Comparison of ENCODE assay signal across 9 cellular contexts in the genomic region with DNA sequence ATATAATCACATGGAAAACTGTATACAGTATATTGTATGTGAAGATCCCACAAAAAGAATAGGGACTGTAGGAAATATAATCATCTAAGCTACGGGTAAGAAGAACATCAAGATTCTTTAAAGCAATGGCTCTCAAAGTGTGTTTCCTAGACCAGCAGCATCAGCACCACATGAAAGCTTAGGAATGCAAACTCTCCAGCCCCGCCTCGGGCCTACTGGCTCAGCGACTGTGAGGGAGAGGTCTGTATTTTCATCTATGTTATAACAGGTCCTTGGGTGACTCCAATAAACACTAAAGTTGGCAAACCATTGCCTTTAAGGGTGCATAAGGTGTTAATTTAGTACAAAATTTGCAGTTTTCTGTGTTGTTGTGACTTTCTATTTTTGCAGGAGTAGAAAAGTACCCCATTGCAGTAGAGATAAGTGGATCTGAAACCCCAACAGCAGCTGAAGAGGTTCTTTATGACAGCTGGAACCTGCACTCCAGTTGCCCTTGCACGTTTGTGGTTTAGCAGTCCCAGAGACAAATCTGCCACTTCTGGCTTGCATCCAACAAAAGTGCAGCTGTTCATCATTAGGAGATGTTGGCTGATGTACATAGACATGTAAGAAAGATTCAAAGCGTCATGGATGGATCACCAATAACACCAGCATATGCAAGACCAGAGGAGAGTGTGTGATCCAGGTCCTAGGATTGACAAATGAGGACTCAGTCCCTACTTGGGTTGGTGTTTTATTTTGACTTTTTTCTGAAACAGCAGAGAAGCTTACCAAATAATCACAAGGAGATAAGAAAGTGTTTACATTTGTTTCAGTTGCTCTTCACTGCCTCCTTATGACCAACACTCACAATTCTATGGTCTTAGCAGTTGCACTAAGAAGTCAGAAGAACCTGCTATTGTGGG. TPM values are rescaled to one million over a fixed set of nuclear protein-coding genes. Genes with fewer than 3 reads are reported as not detected.
DNase-seq lines count a peak whose midpoint lies in the region; ATAC-seq and TF ChIP-seq lines count a peak whose summit lies in the region.
"Had no signal": no experiment of that assay in that cellular context is flagged by ENCODE, and none has a peak within 500 bp of the region (broad histone marks: within the 10 kb centered on the region; RNA-seq: fewer than 3 reads in every experiment).

No MANE protein-coding gene starts in this region.

- peak; percentile 10 to 52 for DNase-seq in NCI-H446 (lab: John Stamatoyannopoulos, UW)
- DNase-seq in fibroblast of the conjunctiva (ENCODE audit: low read depth), result peak; percentile 54
- DNase-seq in GOT3 (lab: John Stamatoyannopoulos, UW), result no peak
- DNase-seq in osteocyte (ENCODE audit: extremely low spot score, unreplicated experiment), result no peak
- no peak for DNase-seq in stimulated activated CD4-positive, alpha-beta T cell treated with anti-CD3 and anti-CD28 coated beads, Interleukin-4, amount 100 ng/mL, for 1 hour

- peak; percentile 89 for ATAC-seq in GM18907 (IDR thresholded peaks at IDR 0.05; ENCODE audit: unreplicated experiment)
- ATAC-seq in HG03066 (IDR thresholded peaks at IDR 0.05; ENCODE audit: low read depth, unreplicated experiment), result peak; percentile 93

- no peaks in the 10 kb centered on the region for H4K20me1 ChIP-seq in BLaER1 treated with 17β-estradiol and CSF1 and Interleukin-3, amounts not matched to agents 10 nM and 100 nM

- peaks cover 6% of the 10 kb centered on the region for H3K9me3 Mint-ChIP-seq in osteocyte (ENCODE audit: unreplicated experiment)

- H3K36me3 Mint-ChIP-seq in osteocyte (ENCODE audit: unreplicated experiment), result peaks cover 5% of the 10 kb centered on the region
- H3K36me3 Mint-ChIP-seq: activated naive CD8-positive, alpha-beta T cell had no signal

- H3K4me3 Mint-ChIP-seq in osteocyte (ENCODE audit: unreplicated experiment), result no peak overlapping the region
- H3K4me3 Mint-ChIP-seq: activated naive CD8-positive, alpha-beta T cell had no signal

- no peak overlapping the region for H3K27ac Mint-ChIP-seq in osteocyte (ENCODE audit: unreplicated experiment)
- H3K27ac Mint-ChIP-seq: activated naive CD8-positive, alpha-beta T cell had no signal

- no peaks in the 10 kb centered on the region for H3K36me3 ChIP-seq in BLaER1 treated with 17β-estradiol and CSF1 and Interleukin-3, amounts not matched to agents 10 nM and 100 nM

- H3K9ac ChIP-seq in BLaER1 treated with 17β-estradiol and CSF1 and Interleukin-3, amounts not matched to agents 10 nM and 100 nM, result peak overlapping the region in 8 of 11 experiments; percentile 29 to 65 (median 55); a peak in 13 of 22 replicates

- peaks cover 11% of the 10 kb centered on the region for H3K4me1 Mint-ChIP-seq in osteocyte (ENCODE audit: unreplicated experiment)

- no peaks in the 10 kb centered on the region for H3K27me3 ChIP-seq in BLaER1 treated with 17β-estradiol and CSF1 and Interleukin-3, amounts not matched to agents 10 nM and 100 nM

- peaks cover 19% of the 10 kb centered on the region for H3K27me3 Mint-ChIP-seq in osteocyte (ENCODE audit: unreplicated experiment)
- H3K27me3 Mint-ChIP-seq: activated naive CD8-positive, alpha-beta T cell had no signal

- H3K9me3 ChIP-seq in BLaER1 treated with 17β-estradiol and CSF1 and Interleukin-3, amounts not matched to agents 10 nM and 100 nM (replicated peaks in 1 of 11), result peaks cover 7 to 32% (median 25%) of the 10 kb centered on the region in 11 experiments; a peak in 21 of 22 replicates

- peak overlapping the region; percentile 50 to 82 (median 72) for H3K4me2 ChIP-seq in BLaER1 treated with 17β-estradiol and CSF1 and Interleukin-3, amounts not matched to agents 10 nM and 100 nM

- peaks cover 73 to 100% (median 83%) of the 10 kb centered on the region in 10 experiments for H3K4me1 ChIP-seq in BLaER1 treated with 17β-estradiol and CSF1 and Interleukin-3, amounts not matched to agents 10 nM and 100 nM

- no peak overlapping the region for H3K4me3 ChIP-seq in BLaER1 treated with 17β-estradiol and CSF1 and Interleukin-3, amounts not matched to agents 10 nM and 100 nM

- no peak for TF ChIP-seq CTCF in osteocyte (IDR thresholded peaks at IDR 0.05)

- H3K27ac ChIP-seq in BLaER1 treated with 17β-estradiol and CSF1 and Interleukin-3, amounts not matched to agents 10 nM and 100 nM, result peak overlapping the region in 10 of 11 experiments; percentile 3 to 95 (median 70); a peak in 20 of 22 replicates

RNA-seq across cellular contexts. Expression of a gene that starts 15.9 kb away (rescaled TPM):
- total RNA-seq in osteocyte, result 42.7 and 42.8 TPM in 2 replicates

RNA-seq across cellular contexts. Expression of a gene that starts 42.7 kb away (rescaled TPM):
- 21.1 and 21.7 TPM in 2 replicates for total RNA-seq in osteocyte

Comparison
In these comparisons a context has a peak if more than half of its experiments do, and no peak if none do; other contexts are left out.
1. DNase-seq: peak in NCI-H446 (2 of 2) and fibroblast of the conjunctiva (single experiment); none in GOT3 (single experiment), osteocyte (single experiment) and stimulated activated CD4-positive, alpha-beta T cell treated with anti-CD3 and anti-CD28 coated beads, Interleukin-4, amount 100 ng/mL, for 1 hour (single experiment).